In genomic region chr17:42098747-42099399, GRCh38 we compare ENCODE assay signal across 2 cellular contexts.
TF ChIP-seq lines count a peak whose summit lies in the region.

No MANE protein-coding gene starts in this region.

TF ChIP-seq in GM23338, 12 proteins besides CTCF, POLR2A, EP300 and RAD21:
- TF ChIP-seq POLR2AphosphoS5 (IDR thresholded peaks at IDR 0.05; ENCODE audit: low read depth), result no peak
- no peak for TF ChIP-seq ZNF114 (CRISPR knock-in tag; IDR thresholded peaks at IDR 0.05)
- TF ChIP-seq, protein P1, sequence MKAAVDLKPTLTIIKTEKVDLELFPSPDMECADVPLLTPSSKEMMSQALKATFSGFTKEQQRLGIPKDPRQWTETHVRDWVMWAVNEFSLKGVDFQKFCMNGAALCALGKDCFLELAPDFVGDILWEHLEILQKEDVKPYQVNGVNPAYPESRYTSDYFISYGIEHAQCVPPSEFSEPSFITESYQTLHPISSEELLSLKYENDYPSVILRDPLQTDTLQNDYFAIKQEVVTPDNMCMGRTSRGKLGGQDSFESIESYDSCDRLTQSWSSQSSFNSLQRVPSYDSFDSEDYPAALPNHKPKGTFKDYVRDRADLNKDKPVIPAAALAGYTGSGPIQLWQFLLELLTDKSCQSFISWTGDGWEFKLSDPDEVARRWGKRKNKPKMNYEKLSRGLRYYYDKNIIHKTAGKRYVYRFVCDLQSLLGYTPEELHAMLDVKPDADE (IDR thresholded peaks at IDR 0.05), result no peak
- TF ChIP-seq JUNB (IDR thresholded peaks at IDR 0.05; ENCODE audit: unreplicated experiment), result no peak
- TF ChIP-seq, protein P2, sequence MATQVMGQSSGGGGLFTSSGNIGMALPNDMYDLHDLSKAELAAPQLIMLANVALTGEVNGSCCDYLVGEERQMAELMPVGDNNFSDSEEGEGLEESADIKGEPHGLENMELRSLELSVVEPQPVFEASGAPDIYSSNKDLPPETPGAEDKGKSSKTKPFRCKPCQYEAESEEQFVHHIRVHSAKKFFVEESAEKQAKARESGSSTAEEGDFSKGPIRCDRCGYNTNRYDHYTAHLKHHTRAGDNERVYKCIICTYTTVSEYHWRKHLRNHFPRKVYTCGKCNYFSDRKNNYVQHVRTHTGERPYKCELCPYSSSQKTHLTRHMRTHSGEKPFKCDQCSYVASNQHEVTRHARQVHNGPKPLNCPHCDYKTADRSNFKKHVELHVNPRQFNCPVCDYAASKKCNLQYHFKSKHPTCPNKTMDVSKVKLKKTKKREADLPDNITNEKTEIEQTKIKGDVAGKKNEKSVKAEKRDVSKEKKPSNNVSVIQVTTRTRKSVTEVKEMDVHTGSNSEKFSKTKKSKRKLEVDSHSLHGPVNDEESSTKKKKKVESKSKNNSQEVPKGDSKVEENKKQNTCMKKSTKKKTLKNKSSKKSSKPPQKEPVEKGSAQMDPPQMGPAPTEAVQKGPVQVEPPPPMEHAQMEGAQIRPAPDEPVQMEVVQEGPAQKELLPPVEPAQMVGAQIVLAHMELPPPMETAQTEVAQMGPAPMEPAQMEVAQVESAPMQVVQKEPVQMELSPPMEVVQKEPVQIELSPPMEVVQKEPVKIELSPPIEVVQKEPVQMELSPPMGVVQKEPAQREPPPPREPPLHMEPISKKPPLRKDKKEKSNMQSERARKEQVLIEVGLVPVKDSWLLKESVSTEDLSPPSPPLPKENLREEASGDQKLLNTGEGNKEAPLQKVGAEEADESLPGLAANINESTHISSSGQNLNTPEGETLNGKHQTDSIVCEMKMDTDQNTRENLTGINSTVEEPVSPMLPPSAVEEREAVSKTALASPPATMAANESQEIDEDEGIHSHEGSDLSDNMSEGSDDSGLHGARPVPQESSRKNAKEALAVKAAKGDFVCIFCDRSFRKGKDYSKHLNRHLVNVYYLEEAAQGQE (IDR thresholded peaks at IDR 0.05; ENCODE audit: unreplicated experiment), result no peak
- TF ChIP-seq STAT1 (IDR thresholded peaks at IDR 0.05; ENCODE audit: unreplicated experiment), result no peak
- TF ChIP-seq ZNF462 (CRISPR knock-in tag; IDR thresholded peaks at IDR 0.05), result no peak
- TF ChIP-seq ZNF331 (CRISPR knock-in tag; IDR thresholded peaks at IDR 0.05; ENCODE audit: low read depth), result no peak
- no peak for TF ChIP-seq EZH2 (IDR thresholded peaks at IDR 0.05; ENCODE audit: low read depth, unreplicated experiment)

TF ChIP-seq in H1, 55 proteins besides CTCF, POLR2A, EP300 and RAD21:
- no peak for TF ChIP-seq BACH1 (IDR thresholded peaks at IDR 0.05; ENCODE audit: low read length)
- TF ChIP-seq ASH2L (IDR thresholded peaks at IDR 0.05; ENCODE audit: low read length), result peak; percentile 9
